17 cellular contexts compared by ENCODE assay signal in the genomic region with DNA sequence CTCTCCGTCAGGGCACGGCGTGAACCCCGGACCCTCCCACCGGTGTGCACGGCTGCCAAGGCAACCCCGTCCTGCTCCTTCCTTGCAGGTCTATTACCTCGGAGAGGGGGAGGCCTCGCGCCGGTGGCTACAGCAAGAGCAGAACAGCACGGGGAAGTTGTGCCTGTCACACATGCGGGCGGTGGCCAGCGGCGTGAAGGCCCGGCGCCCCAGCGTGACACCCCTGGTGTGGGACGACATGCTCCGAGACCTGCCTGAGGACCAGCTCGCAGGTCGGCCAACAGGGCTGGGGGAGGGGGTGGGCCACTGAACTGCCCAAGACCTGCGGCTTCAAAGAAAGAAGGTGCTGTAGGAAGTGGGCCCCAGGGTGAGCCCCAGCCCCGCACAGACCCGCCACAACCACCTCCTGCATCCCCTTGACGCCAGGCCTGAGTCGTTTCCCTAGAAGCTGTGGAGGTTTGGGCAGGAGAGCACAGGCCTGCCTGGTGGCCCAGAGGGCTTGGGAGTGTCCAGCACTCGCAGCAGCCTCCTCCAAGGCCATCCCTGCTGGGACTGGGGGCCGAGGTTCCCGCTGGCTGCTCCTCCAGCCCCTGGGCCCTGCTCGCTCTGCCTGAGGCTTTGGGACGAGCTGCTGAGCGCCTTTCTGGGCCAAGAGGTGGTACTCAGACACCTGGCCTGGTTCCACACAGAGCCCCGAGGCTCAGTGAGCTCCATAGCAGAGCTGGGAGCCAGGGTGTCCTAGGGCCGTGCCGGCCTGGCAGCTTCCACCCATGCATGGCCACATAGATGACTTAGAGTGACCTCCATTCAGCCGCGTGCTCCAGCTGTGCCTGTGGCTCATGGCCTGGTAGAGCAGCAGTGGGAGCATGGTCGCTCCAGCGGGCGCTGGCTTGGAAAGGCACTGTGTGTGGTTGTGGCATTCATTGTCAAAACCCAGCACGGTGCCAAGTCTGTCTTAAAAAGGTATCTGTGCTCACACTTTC. TPM values are rescaled to one million over a fixed set of nuclear protein-coding genes. Genes with fewer than 3 reads are reported as not detected.
DNase-seq lines count a peak whose midpoint lies in the region; ATAC-seq, FAIRE-seq and TF ChIP-seq lines count a peak whose summit lies in the region.
"Had no signal": no experiment of that assay in that cellular context is flagged by ENCODE, and none has a peak within 500 bp of the region (broad histone marks: within the 10 kb centered on the region; RNA-seq: fewer than 3 reads in every experiment).

No MANE protein-coding gene starts in this region.

- H2AK5ac ChIP-seq in IMR-90 (ENCODE audit: low read depth, low read length) = no peak overlapping the region

- H3K9me1 ChIP-seq in IMR-90 (ENCODE audit: insufficient read depth, low read length) = no peaks in the 10 kb centered on the region; the same call in 1 of the 2 replicates

- H3K4me2 ChIP-seq in IMR-90 (ENCODE audit: low read depth, low read length) = no peak overlapping the region

- no peak overlapping the region for H2BK15ac ChIP-seq in IMR-90 (ENCODE audit: low read depth, low read length)

- in situ Hi-C loops in IMR-90 (cut with MboI; ENCODE audit: low sequenced_read_pairs) = no loop called here

- TF ChIP-seq POLR2A in IMR-90 (IDR thresholded peaks at IDR 0.05; ENCODE audit: low read depth, low read length) (no peak), thyroid gland (IDR thresholded peaks at IDR 0.05) (no peak)

- FAIRE-seq in kidney (lab: Jason Lieb, UNC) = no peak

- H2BK20ac ChIP-seq in IMR-90 (ENCODE audit: low read depth, low read length) = no peak overlapping the region

- 0 out of 2 replicates have a peak, but pooled peaks cover under 1% of the 10 kb centered on the region for H4K20me1 ChIP-seq in IMR-90 (ENCODE audit: insufficient read depth, low read length)

- CTCF ChIA-PET in IMR-90 (lab: Yijun Ruan, JAX) = no interaction called here

- no peak for TF ChIP-seq RAD21 in IMR-90 (IDR thresholded peaks at IDR 0.05; ENCODE audit: low read length)

- intact Hi-C loops in IMR-90 (cut with micrococcal nuclease) = no loop called here
- intact Hi-C loops in kidney (cut with DNase I) = no loop called here
- intact Hi-C loops in thyroid gland (cut with DNase I) = no loop called here

- H3K4me3 ChIP-seq in IMR-90 (ENCODE audit: insufficient read depth, low read depth, low read length) (no peak overlapping the region), kidney (ENCODE audit: low read length in 2 of 2) (no peak overlapping the region), thyroid gland (replicated peaks in 1 of 3) (no peak overlapping the region)
- H3K4me3 ChIP-seq: ascending aorta, lung had no signal

- no peak overlapping the region for H4K91ac ChIP-seq in IMR-90 (ENCODE audit: insufficient read depth, low read depth, low read length)

- no peak overlapping the region for H3K56ac ChIP-seq in IMR-90 (ENCODE audit: extremely low read depth, insufficient read depth, low read length)

- H3K79me1 ChIP-seq in IMR-90 (ENCODE audit: low read depth in 1 of 2, low read length in 2 of 2) = no peaks in the 10 kb centered on the region

- dilution Hi-C loops in IMR-90 (cut with HindIII; ENCODE audit: low sequenced_read_pairs, unreplicated experiment) = no loop called here

- no peak overlapping the region for H3K18ac ChIP-seq in IMR-90 (ENCODE audit: low read depth, low read length)

- no peak overlapping the region for H2AK9ac ChIP-seq in IMR-90 (replicated peaks; ENCODE audit: low read depth, low read length, poor library complexity)

- no peak overlapping the region for H3K9ac ChIP-seq in IMR-90 (ENCODE audit: low read depth, low read length)
- no peak overlapping the region for H3K9ac ChIP-seq in kidney (ENCODE audit: low read length in 2 of 2)

- POLR2A ChIA-PET in IMR-90 (lab: Charles Lee; ENCODE audit: unreplicated experiment) = no interaction called here

- no TSS peak for BruUV-seq in IMR-90 (replicated peaks; lab: Mats Ljungman, UMichigan)

- H2BK5ac ChIP-seq in IMR-90 (ENCODE audit: low read depth, low read length, poor library complexity, severe bottlenecking) = no peak overlapping the region

- H3K9me3 ChIP-seq in IMR-90 (ENCODE audit: control insufficient read depth, insufficient read depth, low read length) (no peaks in the 10 kb centered on the region), kidney (ENCODE audit: control insufficient read depth in 1 of 2, low read length in 2 of 2) (no peaks in the 10 kb centered on the region), thyroid gland (no peaks in the 10 kb centered on the region)
- H3K9me3 ChIP-seq: ascending aorta had no signal

- 92% methylated on average over 24 of the region's 43 CpGs; no CpG with 5 or more reads in 1 of the 2 experiments for WGBS in IMR-90 (ENCODE audit: extremely low coverage in 2 of 2, insufficient read length in 1 of 2), 2 experiments
- WGBS in thyroid gland, 2 donors = 81 to 89% methylated on average over 21 to 24 of the region's 43 CpGs

- no peak overlapping the region for H3K27ac ChIP-seq in IMR-90 (ENCODE audit: insufficient read depth, low read length)
- no peak overlapping the region for H3K27ac ChIP-seq in kidney (ENCODE audit: low read depth in 2 of 2, low read length in 2 of 2)
- H3K27ac ChIP-seq in thyroid gland = peak overlapping the region in 1 of 3 donors; percentile 49
- H3K27ac ChIP-seq: ascending aorta had no signal

- no peak overlapping the region for H4K5ac ChIP-seq in IMR-90 (ENCODE audit: low read depth, low read length)

- peak overlapping the region; percentile 33 for H2AFZ ChIP-seq in IMR-90 (replicated peaks; ENCODE audit: low read length, poor library complexity)

- DNase-seq in IMR-90 = no peak
- peak; percentile 86 for DNase-seq in kidney
- DNase-seq in thyroid gland = peak; percentile 91 to 93
- no peak for DNase-seq in effector CD4-positive, alpha-beta T cell
- DNase-seq in activated effector memory CD4-positive, alpha-beta T cell treated with Interleukin-2 at 50 U/mL for 16 hours = no peak
- DNase-seq: activated naive CD4-positive, alpha-beta T cell treated with anti-CD3 and anti-CD28 coated beads, Interleukin-2, amount 50 U/mL, for 16 hours; activated T-cell treated with anti-CD3 and anti-CD28 coated beads, Interleukin-2, amount 50 U/mL, for 24 hours; C1 segment of cervical spinal cord; GF-D8; head of caudate nucleus; Kasumi-1; NCI-H1092; NCI-H2081; NK-92 treated with Interleukin-12 subunit alpha and Interleukin-12 subunit beta, amount 100 ng/mL, for 24 hours; SW 1271 had no signal

- no peak for ATAC-seq in IMR-90 (ENCODE audit: low read depth)

- peaks cover 2% of the 10 kb centered on the region for H3K36me3 ChIP-seq in IMR-90 (ENCODE audit: control insufficient read depth, insufficient read depth, low read length)
- peaks cover 0 to 4% of the 10 kb centered on the region in 2 donors for H3K36me3 ChIP-seq in kidney (ENCODE audit: control insufficient read depth in 1 of 2, insufficient read depth in 2 of 2, low read length in 2 of 2)
- H3K36me3 ChIP-seq in thyroid gland = no peaks in the 10 kb centered on the region

- no peak overlapping the region for H3K4ac ChIP-seq in IMR-90 (ENCODE audit: low read depth, low read length)

- peaks cover 3% of the 10 kb centered on the region for H3K4me1 ChIP-seq in IMR-90 (ENCODE audit: control insufficient read depth, insufficient read depth, low read length)
- H3K4me1 ChIP-seq in kidney (ENCODE audit: control insufficient read depth in 1 of 2, insufficient read depth in 1 of 2, low read depth in 1 of 2, low read length in 2 of 2) = no peaks in the 10 kb centered on the region
- peaks cover 0 to 20% of the 10 kb centered on the region in 2 donors for H3K4me1 ChIP-seq in thyroid gland
- H3K4me1 ChIP-seq: ascending aorta had no signal

- no peak overlapping the region for H3K23ac ChIP-seq in IMR-90 (ENCODE audit: low read depth, low read length)

- no peak overlapping the region for H4K8ac ChIP-seq in IMR-90 (ENCODE audit: low read depth in 2 of 2, low read length in 2 of 2)

- H3K27me3 ChIP-seq in IMR-90 (ENCODE audit: control insufficient read depth, insufficient read depth, low read length) = no peaks in the 10 kb centered on the region
- H3K27me3 ChIP-seq in thyroid gland = no peaks in the 10 kb centered on the region
- H3K27me3 ChIP-seq: ascending aorta had no signal

- no peak overlapping the region for H2BK120ac ChIP-seq in IMR-90 (ENCODE audit: low read depth, low read length)

- no peak for TF ChIP-seq CTCF in IMR-90 (conservative IDR thresholded peaks at IDR 0.05; ENCODE audit: low read depth, low read length)
- no peak for TF ChIP-seq CTCF in kidney (IDR thresholded peaks at IDR 0.05; ENCODE audit: borderline replicate concordance, extremely low read depth, insufficient read depth)
- no peak for TF ChIP-seq CTCF in thyroid gland (IDR thresholded peaks at IDR 0.05)

- H3K14ac ChIP-seq in IMR-90 (replicated peaks; ENCODE audit: low read depth, low read length) = no peak overlapping the region

TF ChIP-seq in IMR-90, 13 proteins besides CTCF, POLR2A, EP300 and RAD21 (continues in another document):
- no peak for TF ChIP-seq BHLHE40 (IDR thresholded peaks at IDR 0.05; ENCODE audit: low read depth, low read length)

RNA-seq across cellular contexts. Expression of gene CYBC1, which starts 14.7 kb away (rescaled TPM):
- total RNA-seq in IMR-90 (2012; rRNA removed) (61.1 and 75.1 TPM in 2 replicates), kidney (139 TPM), thyroid gland (10 to 100 TPM; 51.2 to 66.6 (median 53.6) TPM)
- polyA plus RNA-seq in IMR-90 (2012; rRNA removed) (76.7 and 89.0 TPM in 2 replicates), kidney (ENCODE audit: insufficient read depth, low read depth, low replicate concordance) (38.2 TPM)
- polyA plus RNA-seq in IMR-90 (2012; cell fraction: cytosol; rRNA removed) = 84.4 and 115 TPM in 2 replicates
- polyA plus RNA-seq in IMR-90 (2012; cell fraction: nucleus; rRNA removed; ENCODE audit: low replicate concordance) = 201 and 366 TPM in 2 replicates

RNA-seq across cellular contexts. Expression of gene OGFOD3, which starts 17.5 kb away (rescaled TPM):
- total RNA-seq in IMR-90 (2012; rRNA removed) = 24.4 and 25.3 TPM in 2 replicates
- polyA plus RNA-seq in IMR-90 (2012; rRNA removed) = 33.4 and 34.5 TPM in 2 replicates
- 31.1 and 43.7 TPM in 2 replicates for polyA plus RNA-seq in IMR-90 (2012; cell fraction: cytosol; rRNA removed)
- 18.5 and 32.9 TPM in 2 replicates for polyA plus RNA-seq in IMR-90 (2012; cell fraction: nucleus; rRNA removed; ENCODE audit: low replicate concordance)
- total RNA-seq in kidney = 36.1 TPM
- polyA plus RNA-seq in kidney (ENCODE audit: insufficient read depth, low read depth, low replicate concordance) = 27.8 TPM
- total RNA-seq in thyroid gland = 10 to 100 TPM; 46.5 to 57.5 (median 55.1) TPM

RNA-seq across cellular contexts. Expression of gene HEXD, which starts 17.7 kb away (rescaled TPM):
- total RNA-seq in IMR-90 (2012; rRNA removed) (3.8 and 4.2 TPM in 2 replicates), kidney (39.2 TPM), thyroid gland (10 to 100 TPM; 33.2 to 72.7 (median 40.9) TPM)
- polyA plus RNA-seq in IMR-90 (2012; rRNA removed) (9.2 and 9.5 TPM in 2 replicates), kidney (ENCODE audit: insufficient read depth, low read depth, low replicate concordance) (42.0 TPM)
- 5.6 and 10.0 TPM in 2 replicates for polyA plus RNA-seq in IMR-90 (2012; cell fraction: cytosol; rRNA removed)
- polyA plus RNA-seq in IMR-90 (2012; cell fraction: nucleus; rRNA removed; ENCODE audit: low replicate concordance) = 76.9 and 127 TPM in 2 replicates

RNA-seq across cellular contexts. Expression of gene NARF, which starts 22.6 kb away (rescaled TPM):
- total RNA-seq in IMR-90 (2012; rRNA removed) (70.8 and 83.7 TPM in 2 replicates), kidney (45.8 TPM), thyroid gland (10 to 100 TPM; 47.5 to 69.7 (median 48.7) TPM)
- polyA plus RNA-seq in IMR-90 (2012; rRNA removed) (88.8 and 94.8 TPM in 2 replicates), kidney (ENCODE audit: insufficient read depth, low read depth, low replicate concordance) (29.1 TPM)
- 72.3 and 101 TPM in 2 replicates for polyA plus RNA-seq in IMR-90 (2012; cell fraction: cytosol; rRNA removed)
- 89.0 and 135 TPM in 2 replicates for polyA plus RNA-seq in IMR-90 (2012; cell fraction: nucleus; rRNA removed; ENCODE audit: low replicate concordance)

Comparison
In these comparisons a context has a peak if more than half of its experiments do, and no peak if none do; other contexts are left out.
1. DNase-seq: peak in kidney (single experiment) and thyroid gland (2 of 2); none in IMR-90 (single experiment), effector CD4-positive, alpha-beta T cell (single experiment) and activated effector memory CD4-positive, alpha-beta T cell treated with Interleukin-2 at 50 U/mL for 16 hours (single experiment).